In the genomic region with DNA sequence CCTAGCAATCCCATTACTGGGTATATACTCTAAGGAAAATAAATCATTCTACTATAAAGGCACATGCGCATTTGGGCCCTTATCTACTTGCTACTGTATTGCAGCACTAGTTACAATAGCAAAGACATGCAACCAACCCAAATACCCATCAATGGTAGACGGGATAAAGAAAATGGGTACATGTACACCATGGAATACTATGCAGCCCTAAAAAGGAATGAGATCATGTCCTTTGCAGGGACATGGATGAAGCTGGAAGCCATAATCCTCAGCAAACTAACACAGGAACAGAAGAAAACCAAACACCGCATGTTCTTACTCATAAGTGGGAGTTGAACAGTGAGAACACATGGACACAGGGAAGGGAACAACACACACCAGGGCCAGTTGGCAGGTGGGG, we compare ENCODE assay signal across 1 cellular context. TPM values are rescaled to one million over a fixed set of nuclear protein-coding genes. Genes with fewer than 3 reads are reported as not detected.
"Had no signal": no experiment of that assay in that cellular context is flagged by ENCODE, and none has a peak within 500 bp of the region (broad histone marks: within the 10 kb centered on the region; RNA-seq: fewer than 3 reads in every experiment).

No MANE protein-coding gene starts in this region.

RNA-seq across cellular contexts. Expression of gene CATSPERB, which starts 54.2 kb away (rescaled TPM):
- total RNA-seq: cardiac muscle cell had no signal
- polyA plus RNA-seq: cardiac muscle cell had no signal
